Comparison of ENCODE assay signal across 23 cellular contexts in genomic region chr7:158951725-158952124, GRCh38.
"Had no signal": no experiment of that assay in that cellular context is flagged by ENCODE, and none has a peak within 500 bp of the region (broad histone marks: within the 10 kb centered on the region; RNA-seq: fewer than 3 reads in every experiment).

No MANE protein-coding gene starts in this region.

- H3K4me1 ChIP-seq: esophagus muscularis mucosa, foreskin keratinocyte, gastrocnemius medialis, heart right ventricle, left lung, lower lobe of right lung had no signal

- H3K27me3 ChIP-seq: dorsolateral prefrontal cortex, esophagus muscularis mucosa, gastrocnemius medialis, heart right ventricle, left lung had no signal

- H3K4me3 ChIP-seq: coronary artery, dorsolateral prefrontal cortex, esophagus muscularis mucosa, gastrocnemius medialis, heart right ventricle, left lung, lower lobe of right lung, mucosa of descending colon had no signal

- ATAC-seq: foreskin keratinocyte, gastrocnemius medialis, left cardiac atrium, left lung, left ventricle myocardium superior, lower lobe of right lung, mucosa of descending colon had no signal

- DNase-seq: cerebellar nuclear complex; dermis blood vessel endothelial cell; dorsolateral prefrontal cortex; effector CD4-positive, alpha-beta T cell; effector memory CD4-positive, alpha-beta T cell; foreskin keratinocyte; gastrocnemius medialis; glutamatergic neuron; head of caudate nucleus; heart right ventricle; hippocampal formation; immature natural killer cell; left cardiac atrium; left lung; left ventricle myocardium superior; lower lobe of right lung; mesenchymal stem cell; mucosa of descending colon had no signal

- H3K9me3 ChIP-seq: gastrocnemius medialis had no signal

- FAIRE-seq: colon, endothelial cell of umbilical vein, keratinocyte had no signal

- H3K27ac ChIP-seq: coronary artery, dorsolateral prefrontal cortex, esophagus muscularis mucosa, foreskin keratinocyte, gastrocnemius medialis, heart right ventricle, left lung, lower lobe of right lung had no signal
